17 cellular contexts compared by ENCODE assay signal in genomic region chr15:61396235-61396927, GRCh38.
DNase-seq lines count a peak whose midpoint lies in the region; ATAC-seq and TF ChIP-seq lines count a peak whose summit lies in the region.
"Had no signal": no experiment of that assay in that cellular context is flagged by ENCODE, and none has a peak within 500 bp of the region (broad histone marks: within the 10 kb centered on the region; RNA-seq: fewer than 3 reads in every experiment).

No MANE protein-coding gene starts in this region.

- H3K79me2 ChIP-seq in neural cell (replicated peaks; ENCODE audit: insufficient read depth, low read length) = no peaks in the 10 kb centered on the region

- H3K27ac ChIP-seq in neural cell (ENCODE audit: low read length) = no peak overlapping the region
- peak overlapping the region; percentile 28 for H3K27ac ChIP-seq in skeletal muscle tissue (ENCODE audit: low read depth, low read length)
- H3K27ac ChIP-seq: A549, C4-2B had no signal

- H3K4me3 ChIP-seq in LNCaP clone FGC (ENCODE audit: low read depth, low read length) (no peak overlapping the region), neural cell (ENCODE audit: low read length) (no peak overlapping the region), skeletal muscle tissue (ENCODE audit: low read length in 3 of 3) (no peak overlapping the region)
- H3K4me3 ChIP-seq: A549 had no signal

- H3K27me3 ChIP-seq in neural cell (ENCODE audit: insufficient read depth, low read depth, low read length) (no peaks in the 10 kb centered on the region), skeletal muscle tissue (ENCODE audit: control insufficient read depth in 3 of 3, insufficient read depth in 3 of 3, low read length in 3 of 3) (no peaks in the 10 kb centered on the region)
- H3K27me3 ChIP-seq: BE2C had no signal

- no peak for TF ChIP-seq CTCF in LNCaP clone FGC (IDR thresholded peaks at IDR 0.05; ENCODE audit: control insufficient read depth, extremely low read depth, insufficient read depth)
- no peak for TF ChIP-seq CTCF in neural cell (IDR thresholded peaks at IDR 0.05; ENCODE audit: poor library complexity, severe bottlenecking)

- H3K27me3 Mint-ChIP-seq in activated T-helper 1 cell treated with anti-CD3 and anti-CD28 coated beads, Interleukin-12 subunit alpha, Interleukin-12 subunit beta, Interleukin-2, Interleukin-4 antibody, amounts not matched to agents 30 ng/mL and 10 ng/mL and 1 ng/mL, durations not matched to agents 14 hours and 24 hours and 36 hours (ENCODE audit: insufficient read depth) = no peaks in the 10 kb centered on the region
- H3K27me3 Mint-ChIP-seq: IgD-negative memory B cell had no signal

- H3K4me1 ChIP-seq in skeletal muscle tissue (ENCODE audit: control insufficient read depth in 3 of 3, insufficient read depth in 3 of 3, low read length in 3 of 3) = peaks cover 5 to 15% (median 10%) of the 10 kb centered on the region in 3 donors
- H3K4me1 ChIP-seq: A549, BE2C had no signal

- TF ChIP-seq RAD21 in neural cell (conservative IDR thresholded peaks at IDR 0.05) = no peak

- H3K27ac Mint-ChIP-seq in activated T-helper 1 cell treated with anti-CD3 and anti-CD28 coated beads, Interleukin-12 subunit alpha, Interleukin-12 subunit beta, Interleukin-2, Interleukin-4 antibody, amounts not matched to agents 30 ng/mL and 10 ng/mL and 1 ng/mL, durations not matched to agents 14 hours and 24 hours and 36 hours = no peak overlapping the region
- H3K27ac Mint-ChIP-seq: CD4-positive, alpha-beta memory T cell; IgD-negative memory B cell had no signal

- no peaks in the 10 kb centered on the region for H3F3A ChIP-seq in neural cell (ENCODE audit: insufficient read depth, low read length, poor library complexity, severe bottlenecking)

- no peaks in the 10 kb centered on the region for H3K36me3 Mint-ChIP-seq in activated T-helper 1 cell treated with anti-CD3 and anti-CD28 coated beads, Interleukin-12 subunit alpha, Interleukin-12 subunit beta, Interleukin-2, Interleukin-4 antibody, amounts not matched to agents 30 ng/mL and 10 ng/mL and 1 ng/mL, durations not matched to agents 14 hours and 24 hours and 36 hours (ENCODE audit: low read depth)
- H3K36me3 Mint-ChIP-seq: CD4-positive, alpha-beta memory T cell; IgD-negative memory B cell had no signal

- no peaks in the 10 kb centered on the region for H4K20me1 ChIP-seq in neural cell (ENCODE audit: insufficient read depth)

- peak; percentile 50 for DNase-seq in LNCaP clone FGC (ENCODE audit: low read depth)
- DNase-seq in left colon = peak in 1 of 2 donors; percentile 3
- no peak for DNase-seq in NCI-H748 treated with DMSO at 0.1 percent for 48 hours (lab: John Stamatoyannopoulos, UW)
- no peak for DNase-seq in activated T-helper 1 cell treated with anti-CD3 and anti-CD28 coated beads, Interleukin-12 subunit alpha, Interleukin-12 subunit beta, Interleukin-2, Interleukin-4 antibody, amounts not matched to agents 30 ng/mL and 10 ng/mL and 1 ng/mL, durations not matched to agents 14 hours and 24 hours and 36 hours (ENCODE audit: low spot score)
- DNase-seq: BE2C; CD4-positive, alpha-beta memory T cell; DMS79; EL; HCEC 1CT; KG1 had no signal

- H3K9me2 ChIP-seq in neural cell (ENCODE audit: insufficient read depth, low read length) = no peaks in the 10 kb centered on the region

- H2AFZ ChIP-seq in neural cell (ENCODE audit: low read depth, low read length) = no peak overlapping the region

- ATAC-seq in left colon = peak; percentile 83
- no peak for ATAC-seq in HG02885 (IDR thresholded peaks at IDR 0.05; ENCODE audit: poor library complexity, unreplicated experiment)
- ATAC-seq in GM21723 (IDR thresholded peaks at IDR 0.05; ENCODE audit: unreplicated experiment) = no peak
- ATAC-seq: A549 had no signal

- no peak overlapping the region for H3K4me2 ChIP-seq in neural cell (ENCODE audit: low read length)
- H3K4me2 ChIP-seq: A549 had no signal

- intact Hi-C loops in left colon (cut with DNase I, micrococcal nuclease) = no loop called here
- intact Hi-C loops in activated T-helper 1 cell treated with anti-CD3 and anti-CD28 coated beads, Interleukin-12 subunit alpha, Interleukin-12 subunit beta, Interleukin-2, Interleukin-4 antibody, amounts not matched to agents 30 ng/mL and 10 ng/mL and 1 ng/mL, durations not matched to agents 14 hours and 24 hours and 36 hours (cut with micrococcal nuclease) = no loop called here

- no peak for TF ChIP-seq EP300 in neural cell (conservative IDR thresholded peaks at IDR 0.05; ENCODE audit: poor library complexity, severe bottlenecking)

- H3K36me3 ChIP-seq in neural cell (ENCODE audit: insufficient read depth, low read length) (no peaks in the 10 kb centered on the region), skeletal muscle tissue (ENCODE audit: control insufficient read depth in 3 of 3, insufficient read depth in 3 of 3, low read length in 3 of 3) (no peaks in the 10 kb centered on the region)
- H3K36me3 ChIP-seq: BE2C had no signal

- H3K9me3 ChIP-seq in neural cell (ENCODE audit: low read length) (no peaks in the 10 kb centered on the region), skeletal muscle tissue (ENCODE audit: control insufficient read depth in 3 of 3, low read length in 3 of 3) (no peaks in the 10 kb centered on the region)
- H3K9me3 ChIP-seq: A549, BE2C had no signal

- no peaks in the 10 kb centered on the region for H3K4me1 Mint-ChIP-seq in activated T-helper 1 cell treated with anti-CD3 and anti-CD28 coated beads, Interleukin-12 subunit alpha, Interleukin-12 subunit beta, Interleukin-2, Interleukin-4 antibody, amounts not matched to agents 30 ng/mL and 10 ng/mL and 1 ng/mL, durations not matched to agents 14 hours and 24 hours and 36 hours (ENCODE audit: low read depth)
- H3K4me1 Mint-ChIP-seq: IgD-negative memory B cell had no signal

- H3K9me3 Mint-ChIP-seq in activated T-helper 1 cell treated with anti-CD3 and anti-CD28 coated beads, Interleukin-12 subunit alpha, Interleukin-12 subunit beta, Interleukin-2, Interleukin-4 antibody, amounts not matched to agents 30 ng/mL and 10 ng/mL and 1 ng/mL, durations not matched to agents 14 hours and 24 hours and 36 hours = no peaks in the 10 kb centered on the region

- no peak overlapping the region for H3K9ac ChIP-seq in neural cell (ENCODE audit: low read length)
- no peak overlapping the region for H3K9ac ChIP-seq in skeletal muscle tissue (ENCODE audit: low read depth in 1 of 3, low read length in 3 of 3)

- H3K4me3 Mint-ChIP-seq in activated T-helper 1 cell treated with anti-CD3 and anti-CD28 coated beads, Interleukin-12 subunit alpha, Interleukin-12 subunit beta, Interleukin-2, Interleukin-4 antibody, amounts not matched to agents 30 ng/mL and 10 ng/mL and 1 ng/mL, durations not matched to agents 14 hours and 24 hours and 36 hours = no peak overlapping the region
- H3K4me3 Mint-ChIP-seq: CD4-positive, alpha-beta memory T cell; IgD-negative memory B cell had no signal

TF ChIP-seq in neural cell, 6 proteins besides CTCF, POLR2A, EP300 and RAD21:
- no peak for TF ChIP-seq MXI1 (conservative IDR thresholded peaks at IDR 0.05; ENCODE audit: poor library complexity, severe bottlenecking)
- no peak for TF ChIP-seq TAF1 (IDR thresholded peaks at IDR 0.05; ENCODE audit: low read depth)
- no peak for TF ChIP-seq REST (IDR thresholded peaks at IDR 0.05; ENCODE audit: borderline replicate concordance)
- no peak for TF ChIP-seq SMC3 (conservative IDR thresholded peaks at IDR 0.05; ENCODE audit: poor library complexity)
- peak; percentile 68 for TF ChIP-seq POLR2AphosphoS5 (IDR thresholded peaks at IDR 0.05)
